ENCODE assay signal across 34 cellular contexts in the genomic region with DNA sequence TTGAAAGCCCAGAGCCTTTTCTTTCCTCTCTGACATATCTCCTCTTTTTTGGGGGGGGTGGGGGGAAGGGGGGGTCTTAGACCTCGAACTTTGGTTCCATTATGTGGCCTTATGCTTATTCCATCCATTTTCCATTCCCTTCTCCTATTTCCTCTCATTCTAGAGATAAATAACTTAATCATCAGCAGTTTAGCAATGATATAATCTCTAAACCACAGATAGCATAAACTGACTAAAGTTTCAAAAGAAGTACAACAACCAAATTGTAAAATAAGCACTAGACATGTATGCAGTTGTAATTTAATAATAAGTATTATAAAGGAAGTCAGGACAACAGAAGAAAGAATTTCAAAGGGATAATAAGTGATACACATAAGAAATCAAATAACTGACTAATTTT.
"Had no signal": no experiment of that assay in that cellular context is flagged by ENCODE, and none has a peak within 500 bp of the region (broad histone marks: within the 10 kb centered on the region; RNA-seq: fewer than 3 reads in every experiment).

No MANE protein-coding gene starts in this region.

- DNase-seq: activated CD4-positive, alpha-beta memory T cell treated with anti-CD3 and anti-CD28 coated beads, Interleukin-2, amount 10 ng/mL, durations not matched to agents 7 days and 5 days; activated CD4-positive, alpha-beta T cell treated with anti-CD3 and anti-CD28 coated beads for 1 hour; activated CD4-positive, alpha-beta T cell treated with anti-CD3 and anti-CD28 coated beads for 36 hours; activated CD4-positive, alpha-beta T cell treated with anti-CD3 and anti-CD28 coated beads for 48 hours; activated CD4-positive, alpha-beta T cell treated with anti-CD3 and anti-CD28 coated beads, Interleukin-2, amount 10 ng/mL, durations not matched to agents 7 days and 5 days; activated CD4-positive, alpha-beta T cell treated with anti-CD3 and anti-CD28 coated beads, Interleukin-2, amount 50 U/mL, for 48 hours; activated CD4-positive, CD25-positive, alpha-beta regulatory T cell; activated CD8-positive, alpha-beta memory T cell treated with anti-CD3 and anti-CD28 coated beads for 24 hours; activated CD8-positive, alpha-beta memory T cell treated with anti-CD3 and anti-CD28 coated beads, Interleukin-2, amount 10 ng/mL, durations not matched to agents 7 days and 5 days; activated CD8-positive, alpha-beta memory T cell treated with anti-CD3 and anti-CD28 coated beads, Interleukin-2, amount 50 U/mL, for 48 hours; activated CD8-positive, alpha-beta T cell treated with anti-CD3 and anti-CD28 coated beads, Interleukin-2, amount 10 ng/mL, durations not matched to agents 7 days and 5 days; activated effector memory CD4-positive, alpha-beta T cell treated with Interleukin-2 at 50 U/mL for 16 hours; activated gamma-delta T cell; activated naive CD4-positive, alpha-beta T cell treated with anti-CD3 and anti-CD28 coated beads, Interleukin-2, amount 10 ng/mL, durations not matched to agents 7 days and 5 days; activated naive CD4-positive, alpha-beta T cell treated with Interleukin-2 at 50 U/mL for 16 hours; activated naive CD8-positive, alpha-beta T cell treated with anti-CD3 and anti-CD28 coated beads, Interleukin-2, amount 10 ng/mL, durations not matched to agents 7 days and 5 days; activated naive CD8-positive, alpha-beta T cell treated with anti-CD3 and anti-CD28 coated beads, Interleukin-2, amount 50 U/mL, for 24 hours; activated T-cell treated with anti-CD3 and anti-CD28 coated beads, Interleukin-2, amount 50 U/mL, for 24 hours; activated T-cell treated with anti-CD3 and anti-CD28 coated beads, Interleukin-2, amount 50 U/mL, for 48 hours; amniotic stem cell; aorta; body of pancreas; brain microvascular endothelial cell; caudate nucleus; cerebellar nuclear complex; T-helper 2 cell; T-helper 9 cell; WERI-Rb-1 had no signal

- H3K27ac ChIP-seq: body of pancreas, brain microvascular endothelial cell, cardiac muscle cell, WERI-Rb-1 had no signal

- ATAC-seq: activated CD4-positive, alpha-beta T cell treated with anti-CD3 and anti-CD28 coated beads for 36 hours; activated CD4-positive, CD25-positive, alpha-beta regulatory T cell treated with anti-CD3 and anti-CD28 coated beads, Interleukin-2, amount 50 U/mL, for 24 hours; activated CD8-positive, alpha-beta memory T cell treated with anti-CD3 and anti-CD28 coated beads, Interleukin-2, amount 10 ng/mL, durations not matched to agents 7 days and 5 days; activated CD8-positive, alpha-beta T cell treated with anti-CD3 and anti-CD28 coated beads, Interleukin-2, amount 10 ng/mL, durations not matched to agents 7 days and 5 days; activated naive CD8-positive, alpha-beta T cell treated with anti-CD3 and anti-CD28 coated beads, Interleukin-2, amount 50 U/mL, for 24 hours; body of pancreas; WTC11 had no signal

- H3K4me3 ChIP-seq: body of pancreas, cardiac muscle cell had no signal

- H3K4me1 ChIP-seq: body of pancreas had no signal

- FAIRE-seq: astrocyte, bronchial epithelial cell, TTC549 had no signal

- H3K9me3 ChIP-seq: body of pancreas had no signal
